ENCODE assay signal across 8 cellular contexts in the genomic region with DNA sequence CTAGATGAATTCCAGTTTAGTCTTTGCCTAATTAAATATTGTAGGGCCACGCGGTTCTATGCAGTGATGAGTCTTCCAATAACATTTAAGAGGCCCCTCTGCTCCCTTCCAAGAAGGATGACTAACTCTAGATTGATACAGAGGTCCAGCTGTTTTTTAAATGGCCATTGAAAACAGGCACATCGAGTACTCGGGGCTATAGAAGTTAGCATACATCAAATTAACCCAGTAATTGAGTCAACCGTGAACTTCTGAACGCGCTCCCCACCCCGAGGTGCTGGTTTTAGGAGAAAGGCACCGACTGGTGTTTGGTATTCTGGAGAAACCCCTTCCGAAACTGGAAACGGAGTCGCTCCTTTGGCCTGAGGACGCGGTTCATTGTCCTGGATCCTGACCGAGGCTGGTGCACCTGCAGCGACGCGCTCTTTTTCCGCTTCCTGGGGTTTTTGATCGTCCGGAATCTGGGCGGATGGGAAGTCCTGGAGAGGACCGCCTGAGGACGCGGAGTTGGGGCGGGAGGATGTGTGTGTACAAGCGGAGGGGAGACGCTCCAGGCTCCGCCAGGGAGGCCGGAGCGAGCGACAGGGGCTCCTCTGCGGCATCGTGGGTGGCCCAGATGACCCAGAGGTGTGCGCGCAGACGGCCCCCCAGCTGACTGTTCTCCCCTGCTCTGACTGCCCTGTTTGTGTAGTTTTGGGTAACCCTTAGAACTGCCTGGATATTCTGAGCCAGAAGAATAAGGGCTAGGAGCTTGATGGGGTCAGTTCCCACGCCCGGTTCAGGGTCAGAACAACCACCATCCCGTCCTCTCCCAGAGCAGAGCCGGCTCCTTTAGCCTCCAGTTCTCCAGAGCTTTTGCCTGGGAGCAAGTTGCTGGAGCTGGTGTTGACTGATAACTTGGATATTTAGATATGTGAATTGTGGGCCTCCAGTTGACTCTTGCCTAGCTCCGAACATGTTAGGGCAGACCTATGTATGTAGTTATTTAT. TPM values are rescaled to one million over a fixed set of nuclear protein-coding genes. Genes with fewer than 3 reads are reported as not detected.
A peak's percentile ranks its signal among the peaks of the same experiment; 100 is the strongest.
DNase-seq lines count a peak whose midpoint lies in the region; ATAC-seq and TF ChIP-seq lines count a peak whose summit lies in the region.

No MANE protein-coding gene starts in this region.

- H3K27ac ChIP-seq in lung (ENCODE audit: low read depth in 1 of 2, low read length in 1 of 2): peak overlapping the region; percentile 80 to 96

- H3K9me3 ChIP-seq in lung (ENCODE audit: control insufficient read depth in 2 of 2, insufficient read depth in 1 of 2, low read length in 1 of 2): no peaks in the 10 kb centered on the region

- peak; percentile 67 for ATAC-seq in lung (ENCODE audit: insufficient read depth, low FRiP score)

- H3K4me3 ChIP-seq in H7 (ENCODE audit: insufficient read depth, low read depth, low read length): peak overlapping the region; percentile 76
- peak overlapping the region; percentile 86 for H3K4me3 ChIP-seq in lung

- DNase-seq in EL (peak; percentile 54), H7 (peak; percentile 80), NCI-H1105 treated with DMSO at 0.1 percent for 48 hours (lab: John Stamatoyannopoulos, UW) (peak; percentile 39), lung (ENCODE audit: low spot score) (peak; percentile 75), HuH-7 (ENCODE audit: low spot score) (no peak)
- DNase-seq in activated CD4-positive, alpha-beta T cell treated with anti-CD3 and anti-CD28 coated beads, Interleukin-2, amount 50 U/mL, for 1 hour: peak; percentile 36
- DNase-seq in effector CD8-positive, alpha-beta T cell (lab: John Stamatoyannopoulos, UW): peak; percentile 18
- DNase-seq in stimulated activated CD4-positive, alpha-beta T cell treated with anti-CD3 and anti-CD28 coated beads, Interleukin-4, amount 100 ng/mL, for 4 hours: peak; percentile 21 to 38

- H3K36me3 ChIP-seq in H7 (replicated peaks; ENCODE audit: control insufficient read depth, insufficient read depth, low read length) (no peaks in the 10 kb centered on the region; the same call in 1 of the 2 replicates), lung (ENCODE audit: control insufficient read depth in 2 of 2, insufficient read depth in 2 of 2, low read length in 2 of 2) (peaks cover 0 to 1% of the 10 kb centered on the region in 2 donors)

- H3K4me1 ChIP-seq in lung (ENCODE audit: control insufficient read depth in 2 of 2, insufficient read depth in 2 of 2, low read length in 2 of 2): peaks cover 0 to 3% of the 10 kb centered on the region in 2 donors

- 6 to 7% methylated on average over 42 of the region's 42 CpGs for WGBS in lung, 2 donors

- H3K27me3 ChIP-seq in H7 (ENCODE audit: control insufficient read depth, insufficient read depth, low read length): no peaks in the 10 kb centered on the region; the same call in 1 of the 2 replicates
- no peaks in the 10 kb centered on the region for H3K27me3 ChIP-seq in lung (ENCODE audit: control insufficient read depth, insufficient read depth)

- no peak for TF ChIP-seq CTCF in lung (IDR thresholded peaks at IDR 0.05; ENCODE audit: control extremely low read depth, extremely low read depth)

RNA-seq across cellular contexts. Expression of a gene that starts 0.7 kb away (rescaled TPM):
- 16.6 and 21.7 TPM in 2 replicates for total RNA-seq in H7 (2014; rRNA removed; shearing (Covaris generic))
- total RNA-seq in lung: 10 to 100 TPM; 12.8 to 18.3 TPM
- polyA plus RNA-seq in lung: 1 to 10 TPM; 9.2 to 9.5 TPM

RNA-seq across cellular contexts. Expression of a gene that starts 29.3 kb away (rescaled TPM):
- 0.73 and 0.92 TPM in 2 replicates for total RNA-seq in H7 (2014; rRNA removed; shearing (Covaris generic))
- total RNA-seq in lung: under 1 TPM; 0.74 to 0.86 TPM
- polyA plus RNA-seq in lung: 1 to 10 TPM in 1 of 2 donors, under 1 TPM in 1; 0.53 to 1.3 TPM
